15 cellular contexts compared by ENCODE assay signal in the genomic region with DNA sequence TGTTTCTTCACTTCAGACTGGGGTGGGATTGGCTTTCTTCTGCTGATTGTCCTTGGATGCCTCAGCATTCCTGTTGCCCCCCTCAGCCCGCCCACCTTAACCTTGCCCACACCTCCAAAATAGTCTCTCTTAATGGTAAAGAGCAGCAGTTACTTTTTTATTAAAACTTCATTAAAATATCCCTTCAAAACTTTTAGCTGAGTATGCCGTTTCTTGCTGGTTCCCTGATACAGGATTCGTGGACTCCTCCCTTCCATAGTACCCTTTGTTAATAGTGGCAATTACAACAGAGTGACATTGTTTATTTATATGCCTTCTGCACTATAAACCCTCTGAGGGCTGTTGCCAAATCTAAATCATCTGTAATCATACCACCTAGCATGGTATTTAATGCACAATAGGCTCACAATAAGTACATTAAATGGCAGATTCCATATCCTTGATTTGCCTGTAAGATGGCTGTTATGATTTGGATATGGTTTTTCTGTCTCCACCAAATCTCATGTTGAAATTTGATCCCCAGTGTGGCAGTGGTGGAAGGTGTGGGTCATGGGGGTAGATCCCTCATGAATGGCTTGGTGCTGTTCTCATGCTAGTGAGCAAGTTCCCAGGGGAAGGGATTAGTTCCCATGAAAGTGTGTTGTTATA.
"Had no signal": no experiment of that assay in that cellular context is flagged by ENCODE, and none has a peak within 500 bp of the region (broad histone marks: within the 10 kb centered on the region; RNA-seq: fewer than 3 reads in every experiment).

No MANE protein-coding gene starts in this region.

- DNase-seq: activated CD4-positive, alpha-beta T cell treated with anti-CD3 and anti-CD28 coated beads for 1 hour; activated CD8-positive, alpha-beta memory T cell treated with anti-CD3 and anti-CD28 coated beads, Interleukin-2, amount 50 U/mL, for 4 hours; activated CD8-positive, alpha-beta T cell treated with anti-CD3 and anti-CD28 coated beads for 36 hours; activated gamma-delta T cell treated with Interleukin-2 at 50 U/mL for 16 hours; activated naive CD8-positive, alpha-beta T cell treated with anti-CD3 and anti-CD28 coated beads for 36 hours; activated T-cell treated with anti-CD3 and anti-CD28 coated beads, Interleukin-2, amount 50 U/mL, for 72 hours; natural killer cell; nucleus accumbens; stimulated activated CD4-positive, alpha-beta T cell treated with anti-CD3 and anti-CD28 coated beads, Interleukin-15, amount 100 ng/mL, for 24 hours; stimulated activated CD4-positive, alpha-beta T cell treated with anti-CD3 and anti-CD28 coated beads, Interleukin-4, amount 100 ng/mL, for 24 hours; stimulated activated naive CD8-positive, alpha-beta T cell treated with anti-CD3 and anti-CD28 coated beads, Interleukin-15, amount 100 ng/mL, for 72 hours; T1000 had no signal

- H3K4me3 Mint-ChIP-seq: activated CD8-positive, alpha-beta T cell treated with anti-CD3 and anti-CD28 coated beads for 36 hours; activated naive CD8-positive, alpha-beta T cell treated with anti-CD3 and anti-CD28 coated beads for 36 hours; activated T-cell treated with anti-CD3 and anti-CD28 coated beads, Interleukin-2, amount 50 U/mL, for 72 hours; natural killer cell; stimulated activated naive CD8-positive, alpha-beta T cell treated with anti-CD3 and anti-CD28 coated beads, Interleukin-15, amount 100 ng/mL, for 72 hours had no signal

- H3K27ac Mint-ChIP-seq: activated CD8-positive, alpha-beta T cell treated with anti-CD3 and anti-CD28 coated beads for 36 hours; activated naive CD8-positive, alpha-beta T cell treated with anti-CD3 and anti-CD28 coated beads for 36 hours; activated T-cell treated with anti-CD3 and anti-CD28 coated beads, Interleukin-2, amount 50 U/mL, for 72 hours; natural killer cell; stimulated activated naive CD8-positive, alpha-beta T cell treated with anti-CD3 and anti-CD28 coated beads, Interleukin-15, amount 100 ng/mL, for 72 hours had no signal

- FAIRE-seq: endometrium, urothelium cell line had no signal

- H3K9me3 Mint-ChIP-seq: activated CD8-positive, alpha-beta T cell treated with anti-CD3 and anti-CD28 coated beads for 36 hours; activated naive CD8-positive, alpha-beta T cell treated with anti-CD3 and anti-CD28 coated beads for 36 hours; activated T-cell treated with anti-CD3 and anti-CD28 coated beads, Interleukin-2, amount 50 U/mL, for 72 hours; natural killer cell; stimulated activated naive CD8-positive, alpha-beta T cell treated with anti-CD3 and anti-CD28 coated beads, Interleukin-15, amount 100 ng/mL, for 72 hours had no signal

- ATAC-seq: activated CD8-positive, alpha-beta T cell treated with anti-CD3 and anti-CD28 coated beads for 36 hours; activated T-cell treated with anti-CD3 and anti-CD28 coated beads, Interleukin-2, amount 50 U/mL, for 72 hours; esophagus mucosa; natural killer cell; stimulated activated naive CD8-positive, alpha-beta T cell treated with anti-CD3 and anti-CD28 coated beads, Interleukin-15, amount 100 ng/mL, for 72 hours had no signal

- H3K27me3 Mint-ChIP-seq: activated naive CD8-positive, alpha-beta T cell treated with anti-CD3 and anti-CD28 coated beads for 36 hours had no signal

- H3K36me3 Mint-ChIP-seq: activated naive CD8-positive, alpha-beta T cell treated with anti-CD3 and anti-CD28 coated beads for 36 hours; natural killer cell had no signal
